In the genomic region with DNA sequence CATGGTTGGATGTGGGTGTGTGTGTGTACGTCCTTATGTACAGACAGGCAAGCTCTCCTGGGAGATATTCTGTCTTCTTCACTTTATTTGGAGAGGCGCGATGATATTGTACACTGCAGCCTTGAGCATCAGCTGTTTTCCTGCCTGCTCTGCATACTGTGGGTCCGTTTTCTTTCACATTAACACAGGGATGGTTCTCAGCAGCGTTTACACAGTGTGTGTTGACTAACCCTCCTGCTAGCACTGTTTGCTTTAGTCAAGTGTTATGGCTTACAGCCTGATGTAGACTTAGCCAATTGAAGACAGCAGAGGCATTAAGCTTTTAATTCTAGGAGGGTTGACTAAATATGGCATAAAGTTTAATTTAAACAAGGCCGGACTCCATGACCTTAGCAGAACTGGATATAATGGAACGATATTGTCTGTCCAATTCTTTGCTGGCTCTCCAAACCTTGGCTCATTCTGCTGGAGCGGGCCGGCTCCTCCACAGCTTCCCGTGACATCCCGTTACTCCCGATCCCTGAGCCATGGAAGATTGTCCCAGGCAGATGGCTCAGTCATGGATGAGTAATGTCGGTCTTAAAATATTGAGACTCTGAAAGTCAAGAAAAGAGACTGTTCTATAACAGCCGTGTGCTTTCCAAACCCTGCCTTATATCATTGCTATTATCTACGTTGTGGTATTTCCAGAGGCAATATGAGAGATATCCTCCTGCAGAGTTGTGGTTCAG, we compare ENCODE assay signal across 9 cellular contexts.
A peak's percentile ranks its signal among the peaks of the same experiment; 100 is the strongest.
DNase-seq lines count a peak whose midpoint lies in the region; ATAC-seq and TF ChIP-seq lines count a peak whose summit lies in the region.
"Had no signal": no experiment of that assay in that cellular context is flagged by ENCODE, and none has a peak within 500 bp of the region (broad histone marks: within the 10 kb centered on the region; RNA-seq: fewer than 3 reads in every experiment).

No MANE protein-coding gene starts in this region.

- H3K4me3 ChIP-seq in AG04449 (ENCODE audit: low read depth, low read length) (peak overlapping the region; percentile 56), right lobe of liver (no peak overlapping the region)
- H3K4me3 ChIP-seq: SJSA1 had no signal

- no peaks in the 10 kb centered on the region for H3K9me3 ChIP-seq in right lobe of liver
- H3K9me3 ChIP-seq: SJSA1 had no signal

- H3K4me3 Mint-ChIP-seq in activated naive CD4-positive, alpha-beta T cell treated with anti-CD3 and anti-CD28 coated beads for 36 hours, result no peak overlapping the region

- no peaks in the 10 kb centered on the region for H3K36me3 Mint-ChIP-seq in activated naive CD4-positive, alpha-beta T cell treated with anti-CD3 and anti-CD28 coated beads for 36 hours (ENCODE audit: low read depth)

- WGBS in right lobe of liver (ENCODE audit: insufficient coverage, low coverage, low lambda C conversion rate, missing lambda C conversion rate), result 31% methylated on average over 15 of the region's 15 CpGs

- H3K27me3 Mint-ChIP-seq in activated naive CD4-positive, alpha-beta T cell treated with anti-CD3 and anti-CD28 coated beads for 36 hours (ENCODE audit: low read depth), result no peaks in the 10 kb centered on the region

- peak; percentile 65 to 96 (median 82) for ATAC-seq in right lobe of liver
- ATAC-seq in GM19397 (IDR thresholded peaks at IDR 0.05; ENCODE audit: unreplicated experiment), result no peak

- H3K27me3 ChIP-seq in right lobe of liver, result no peaks in the 10 kb centered on the region
- H3K27me3 ChIP-seq: SJSA1 had no signal

- DNase-seq in AG04449 (ENCODE audit: low read depth, low spot score) (no peak), NAMALWA (ENCODE audit: low spot score) (peak; percentile 28), RPMI7951 (ENCODE audit: low read depth) (peak; percentile 80), right lobe of liver (no peak), NOMO-1 treated with dmso at 0.1 percent for 144 hours (lab: John Stamatoyannopoulos, UW; ENCODE audit: unreplicated experiment) (no peak)
- no peak for DNase-seq in activated CD4-positive, alpha-beta T cell treated with anti-CD3 and anti-CD28 coated beads for 4 hours
- no peak for DNase-seq in activated naive CD4-positive, alpha-beta T cell treated with anti-CD3 and anti-CD28 coated beads for 36 hours

- no peak for TF ChIP-seq POLR2A in right lobe of liver (IDR thresholded peaks at IDR 0.05)

- H3K27ac Mint-ChIP-seq in activated naive CD4-positive, alpha-beta T cell treated with anti-CD3 and anti-CD28 coated beads for 36 hours, result no peak overlapping the region

- POLR2A ChIA-PET in AG04449 (lab: Yijun Ruan, JAX), result no interaction called here

- no peaks in the 10 kb centered on the region for H3K9me3 Mint-ChIP-seq in activated naive CD4-positive, alpha-beta T cell treated with anti-CD3 and anti-CD28 coated beads for 36 hours

- intact Hi-C loops in right lobe of liver (cut with DNase I), result no loop called here
- intact Hi-C loops in activated naive CD4-positive, alpha-beta T cell treated with anti-CD3 and anti-CD28 coated beads for 36 hours (cut with micrococcal nuclease), result no loop called here

- H3K4me1 Mint-ChIP-seq in activated naive CD4-positive, alpha-beta T cell treated with anti-CD3 and anti-CD28 coated beads for 36 hours (ENCODE audit: low read depth), result no peaks in the 10 kb centered on the region

- no peaks in the 10 kb centered on the region for H3K4me1 ChIP-seq in right lobe of liver
- H3K4me1 ChIP-seq: SJSA1 had no signal

- H3K36me3 ChIP-seq in right lobe of liver, result no peaks in the 10 kb centered on the region
- H3K36me3 ChIP-seq: SJSA1 had no signal

- CTCF ChIA-PET in AG04449 (lab: Yijun Ruan, JAX), result interaction anchor here (1.1 to 2.9 kb wide), 5 partner anchors 11 to 117 kb away, joined by 3 to 12 read pairs (median 6); no protein-coding TSS in a partner anchor
- CTCF ChIA-PET in activated naive CD4-positive, alpha-beta T cell treated with anti-CD3 and anti-CD28 coated beads for 36 hours (lab: Charles Lee), result interaction anchor here (0.5 to 1.0 kb wide), 2 partner anchors 119 to 373 kb away, joined by 3 to 4 read pairs; no protein-coding TSS in a partner anchor

- H3K27ac ChIP-seq in right lobe of liver, result no peak overlapping the region
- H3K27ac ChIP-seq: SJSA1 had no signal

- TF ChIP-seq CTCF in AG04449 (IDR thresholded peaks at IDR 0.05; ENCODE audit: insufficient read depth, low read length, missing control alignments) (no peak), right lobe of liver (IDR thresholded peaks at IDR 0.05) (no peak)

Comparison
In these comparisons a context has a peak if more than half of its experiments do, and no peak if none do; other contexts are left out.
1. DNase-seq: peak in NAMALWA (single experiment) and RPMI7951 (single experiment); none in AG04449 (single experiment), right lobe of liver (0 of 3), activated CD4-positive, alpha-beta T cell treated with anti-CD3 and anti-CD28 coated beads for 4 hours (0 of 2), NOMO-1 treated with dmso at 0.1 percent for 144 hours (single experiment) and activated naive CD4-positive, alpha-beta T cell treated with anti-CD3 and anti-CD28 coated beads for 36 hours (single experiment).